Comparison of ENCODE assay signal across 19 cellular contexts in genomic region chr3:5009506-5010100, GRCh38. TPM values are rescaled to one million over a fixed set of nuclear protein-coding genes. Genes with fewer than 3 reads are reported as not detected.
DNase-seq lines count a peak whose midpoint lies in the region; ATAC-seq and TF ChIP-seq lines count a peak whose summit lies in the region.
"Had no signal": no experiment of that assay in that cellular context is flagged by ENCODE, and none has a peak within 500 bp of the region (broad histone marks: within the 10 kb centered on the region; RNA-seq: fewer than 3 reads in every experiment).

No MANE protein-coding gene starts in this region.

- no peak overlapping the region for H3K9ac ChIP-seq in endodermal cell (ENCODE audit: extremely low read depth, low read length, poor library complexity, severe bottlenecking)
- H3K9ac ChIP-seq: KMS-11 had no signal

- no peaks in the 10 kb centered on the region for H3K27me3 ChIP-seq in endodermal cell (ENCODE audit: control insufficient read depth, insufficient read depth, low read length, poor library complexity, severe bottlenecking)
- H3K27me3 ChIP-seq in spleen (replicated peaks in 1 of 7), result no peaks in the 10 kb centered on the region
- H3K27me3 ChIP-seq: MG63 had no signal

- no peaks in the 10 kb centered on the region for H3K9me3 Mint-ChIP-seq in endodermal cell
- no peaks in the 10 kb centered on the region for H3K9me3 Mint-ChIP-seq in activated T-cell treated with anti-CD3 and anti-CD28 coated beads, Interleukin-2, amount 50 U/mL, for 72 hours

- no peak overlapping the region for H3K4me3 Mint-ChIP-seq in endodermal cell
- no peak overlapping the region for H3K4me3 Mint-ChIP-seq in activated T-cell treated with anti-CD3 and anti-CD28 coated beads, Interleukin-2, amount 50 U/mL, for 72 hours

- no peak overlapping the region for H3K27ac Mint-ChIP-seq in endodermal cell
- H3K27ac Mint-ChIP-seq in activated T-cell treated with anti-CD3 and anti-CD28 coated beads, Interleukin-2, amount 50 U/mL, for 72 hours, result no peak overlapping the region

- TF ChIP-seq CTCF in endodermal cell (conservative IDR thresholded peaks at IDR 0.05), result no peak
- TF ChIP-seq CTCF in spleen (IDR thresholded peaks at IDR 0.05 in 8 of 11, conservative IDR thresholded peaks at IDR 0.05 in 3 of 11), result no peak

- DNase-seq in AG20443 (ENCODE audit: low spot score), result peak; percentile 59
- peak; percentile 48 for DNase-seq in GM03348 (ENCODE audit: low spot score)
- peak; percentile 22 for DNase-seq in endodermal cell
- peak; percentile 66 for DNase-seq in spleen
- DNase-seq in activated T-cell treated with anti-CD3 and anti-CD28 coated beads, Interleukin-2, amount 50 U/mL, for 72 hours, result no peak
- DNase-seq in NCI-H2029 treated with DMSO at 0.1 percent for 48 hours (lab: John Stamatoyannopoulos, UW), result no peak
- DNase-seq in NCI-H2029 (lab: John Stamatoyannopoulos, UW), result no peak
- DNase-seq: COR-L47, DMS153, H7, MG63, NCI-H1092 treated with DMSO at 0.1 percent for 48 hours, NCI-H1694 treated with DMSO at 0.1 percent for 48 hours, NCI-H446 treated with DMSO at 0.1 percent for 48 hours, NCI-H748 treated with DMSO at 0.1 percent for 48 hours, PC-3 had no signal

- ATAC-seq in activated T-cell treated with anti-CD3 and anti-CD28 coated beads, Interleukin-2, amount 50 U/mL, for 72 hours (replicated peaks in 1 of 2), result no peak
- ATAC-seq: PC-3, Right ventricle myocardium inferior had no signal

- no peak overlapping the region for H3K27ac ChIP-seq in endodermal cell (ENCODE audit: low read depth, low read length)
- H3K27ac ChIP-seq in spleen, result no peak overlapping the region
- H3K27ac ChIP-seq: C4-2B, KMS-11 had no signal

- H3K27me3 Mint-ChIP-seq in endodermal cell (ENCODE audit: insufficient read depth), result peaks cover 3% of the 10 kb centered on the region
- peaks cover 4% of the 10 kb centered on the region for H3K27me3 Mint-ChIP-seq in activated T-cell treated with anti-CD3 and anti-CD28 coated beads, Interleukin-2, amount 50 U/mL, for 72 hours (ENCODE audit: low read depth)

- H3K36me3 Mint-ChIP-seq in endodermal cell (ENCODE audit: low read depth), result no peaks in the 10 kb centered on the region
- no peaks in the 10 kb centered on the region for H3K36me3 Mint-ChIP-seq in activated T-cell treated with anti-CD3 and anti-CD28 coated beads, Interleukin-2, amount 50 U/mL, for 72 hours (ENCODE audit: insufficient read depth in 2 of 2)

- peaks cover 13% of the 10 kb centered on the region for H3K4me1 ChIP-seq in endodermal cell (ENCODE audit: control insufficient read depth, insufficient read depth, low read length)
- peaks cover 26 to 86% (median 72%) of the 10 kb centered on the region in 6 donors for H3K4me1 ChIP-seq in spleen

- intact Hi-C loops in spleen (cut with DNase I; ENCODE audit: low total_unique reads), result no loop called here

- no peaks in the 10 kb centered on the region for H3K36me3 ChIP-seq in endodermal cell (ENCODE audit: control insufficient read depth, insufficient read depth, low read length)
- H3K36me3 ChIP-seq in spleen, result no peaks in the 10 kb centered on the region
- H3K36me3 ChIP-seq: MG63 had no signal

- no peak overlapping the region for H3K4me3 ChIP-seq in endodermal cell (ENCODE audit: low read length)
- no peak overlapping the region for H3K4me3 ChIP-seq in spleen
- H3K4me3 ChIP-seq: MG63 had no signal

- WGBS in endodermal cell (ENCODE audit: insufficient coverage in 1 of 2, insufficient read length in 1 of 2), 2 experiments, result 86 to 90% methylated on average over 10 to 12 of the region's 12 CpGs
- 72 to 87% (median 78%) methylated on average over 12 of the region's 12 CpGs for WGBS in spleen, 5 donors

- TF ChIP-seq POLR2A in spleen (IDR thresholded peaks at IDR 0.05), result no peak

- H3K4me1 Mint-ChIP-seq in endodermal cell, result peaks cover 24% of the 10 kb centered on the region
- peaks cover 89% of the 10 kb centered on the region for H3K4me1 Mint-ChIP-seq in activated T-cell treated with anti-CD3 and anti-CD28 coated beads, Interleukin-2, amount 50 U/mL, for 72 hours (ENCODE audit: low read depth)

- H3K9me3 ChIP-seq in endodermal cell (ENCODE audit: control insufficient read depth, low read length) (no peaks in the 10 kb centered on the region), spleen (no peaks in the 10 kb centered on the region)
- H3K9me3 ChIP-seq: MG63 had no signal

RNA-seq across cellular contexts. Expression of gene BHLHE40, which starts 30.4 kb away (rescaled TPM):
- 1 to 10 TPM; 2.6 to 2.9 TPM for total RNA-seq in endodermal cell
- 8.3 TPM for polyA plus RNA-seq in endodermal cell (2013, experiment 1 of 2)
- 14.0 TPM for polyA plus RNA-seq in endodermal cell (2013, experiment 2 of 2)
- total RNA-seq in spleen, result 100 to 1,000 TPM in 1 of 7 donors, 10 to 100 TPM in 6; 22.9 to 108 (median 40.3) TPM
- 10 to 100 TPM; 11.8 to 15.6 (median 12.7) TPM for polyA plus RNA-seq in spleen
- total RNA-seq in activated T-cell treated with anti-CD3 and anti-CD28 coated beads, Interleukin-2, amount 50 U/mL, for 72 hours, result 100 to 1,000 TPM; 303 to 440 TPM

Comparison
In these comparisons a context has a peak if more than half of its experiments do, and no peak if none do; other contexts are left out.
1. DNase-seq: peak in AG20443 (single experiment), GM03348 (single experiment), endodermal cell (single experiment) and spleen (single experiment); none in activated T-cell treated with anti-CD3 and anti-CD28 coated beads, Interleukin-2, amount 50 U/mL, for 72 hours (0 of 2), NCI-H2029 treated with DMSO at 0.1 percent for 48 hours (single experiment) and NCI-H2029 (single experiment).
2. RNA of gene BHLHE40, which starts 30.4 kb away (total RNA-seq): 303 to 440 TPM in activated T-cell treated with anti-CD3 and anti-CD28 coated beads, Interleukin-2, amount 50 U/mL, for 72 hours and 22.9 to 108 TPM in spleen; 2.6 to 2.9 TPM in endodermal cell; every median in the first group is over 4 times any median in the second.